Comparison of ENCODE assay signal across 9 cellular contexts in the genomic region with DNA sequence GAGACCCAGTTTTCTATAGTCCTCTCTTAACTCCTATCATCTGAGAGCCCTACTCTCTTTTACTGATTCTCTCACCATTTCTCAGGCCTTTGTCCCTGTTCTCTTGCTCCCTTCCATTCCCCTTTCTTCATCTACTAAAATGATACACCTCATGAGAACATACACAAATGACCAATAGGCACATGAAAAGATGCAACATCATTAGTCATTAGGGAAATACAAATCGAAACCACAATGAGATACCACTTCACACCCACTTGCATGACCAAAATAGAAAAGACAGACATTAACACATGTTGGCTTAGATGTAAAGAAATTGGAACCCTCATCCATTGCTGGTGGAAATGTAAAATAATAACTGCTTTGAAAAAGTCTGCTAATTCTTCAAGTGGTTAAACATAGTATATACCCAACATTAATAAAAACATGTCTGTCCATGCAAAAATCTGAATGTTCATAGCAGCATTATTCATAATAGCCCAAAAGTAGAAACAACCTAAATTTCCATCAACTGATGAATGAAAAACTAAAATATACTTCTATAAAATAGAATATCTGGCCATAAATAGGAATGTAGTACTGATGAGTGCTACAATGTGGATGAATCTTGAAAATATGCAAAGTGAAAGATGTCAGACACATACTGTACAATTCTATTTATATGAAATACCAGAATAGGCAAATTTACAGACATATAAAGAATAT.
DNase-seq lines count a peak whose midpoint lies in the region; ATAC-seq and TF ChIP-seq lines count a peak whose summit lies in the region.
"Had no signal": no experiment of that assay in that cellular context is flagged by ENCODE, and none has a peak within 500 bp of the region (broad histone marks: within the 10 kb centered on the region; RNA-seq: fewer than 3 reads in every experiment).

No MANE protein-coding gene starts in this region.

- peak overlapping the region; percentile 41 for H3K4me3 ChIP-seq in OCI-LY7 (ENCODE audit: low read depth, low read length, poor library complexity, severe bottlenecking)

- H3K79me2 ChIP-seq in OCI-LY7 (ENCODE audit: insufficient read depth, low read depth, low read length) = peaks cover 73% of the 10 kb centered on the region

- peak overlapping the region; percentile 57 for H3K4me2 ChIP-seq in OCI-LY7 (ENCODE audit: low read length)

- H3K9me2 ChIP-seq in OCI-LY7 (ENCODE audit: insufficient read depth, low read length) = no peaks in the 10 kb centered on the region

- intact Hi-C loops in OCI-LY7 (cut with micrococcal nuclease; ENCODE audit: unreplicated experiment) = no loop called here

- H3K36me3 ChIP-seq in OCI-LY7 (ENCODE audit: insufficient read depth, low read length) = no peaks in the 10 kb centered on the region
- H3K36me3 ChIP-seq: neutrophil had no signal

- no peak for TF ChIP-seq CTCF in OCI-LY7 (conservative IDR thresholded peaks at IDR 0.05; ENCODE audit: low read length)

- no peak for DNase-seq in OCI-LY7 (ENCODE audit: low spot score)
- DNase-seq in renal cortical epithelial cell (ENCODE audit: low read depth) = peak; percentile 67
- no peak for DNase-seq in stimulated activated CD8-positive, alpha-beta memory T cell treated with anti-CD3 and anti-CD28 coated beads, Interleukin-4, amount 100 ng/mL, for 48 hours
- no peak for DNase-seq in NCI-H1436 (lab: John Stamatoyannopoulos, UW)
- no peak for DNase-seq in NCI-H446 (lab: John Stamatoyannopoulos, UW)
- DNase-seq: effector memory CD8-positive, alpha-beta T cell had no signal

- ATAC-seq in GM19043 (IDR thresholded peaks at IDR 0.05; ENCODE audit: low read depth, unreplicated experiment) (peak; percentile 82), HG02884 (IDR thresholded peaks at IDR 0.05; ENCODE audit: unreplicated experiment) (peak; percentile 97)
- ATAC-seq: effector memory CD8-positive, alpha-beta T cell had no signal

- H3K27ac ChIP-seq in OCI-LY7 (ENCODE audit: low read depth, low read length, poor library complexity, severe bottlenecking) = no peak overlapping the region
- H3K27ac ChIP-seq: neutrophil had no signal

- POLR2A ChIA-PET in OCI-LY7 (lab: Charles Lee) = interaction anchor here (0.6 to 1.5 kb wide), 5 partner anchors 8 to 263 kb away, joined by 3 to 9 read pairs (median 4); no protein-coding TSS in a partner anchor

- peaks cover 7% of the 10 kb centered on the region; the same call in 1 of the 2 replicates for H4K20me1 ChIP-seq in OCI-LY7 (ENCODE audit: insufficient read depth, low read length)

- H3K9me3 ChIP-seq in OCI-LY7 (ENCODE audit: low read length) = no peaks in the 10 kb centered on the region
- H3K9me3 ChIP-seq: neutrophil had no signal

- H3K4me1 ChIP-seq in OCI-LY7 (ENCODE audit: insufficient read depth, low read length, poor library complexity, severe bottlenecking) = peaks cover 33% of the 10 kb centered on the region

- CTCF ChIA-PET in OCI-LY7 (lab: Charles Lee; ENCODE audit: unreplicated experiment) = no interaction called here

- no peak overlapping the region for H2AFZ ChIP-seq in OCI-LY7 (ENCODE audit: low read length)

- no TSS peak for BruUV-seq in OCI-LY7 (replicated peaks; lab: Mats Ljungman, UMichigan)
